ENCODE assay signal across 8 cellular contexts in genomic region chr13:33723772-33724435, GRCh38.
A peak's percentile ranks its signal among the peaks of the same experiment; 100 is the strongest.
DNase-seq lines count a peak whose midpoint lies in the region; ATAC-seq, FAIRE-seq and TF ChIP-seq lines count a peak whose summit lies in the region.

No MANE protein-coding gene starts in this region.

- no peak overlapping the region for H3K4me3 ChIP-seq in AG10803 (ENCODE audit: low read length)
- H3K4me3 ChIP-seq in bronchial epithelial cell (ENCODE audit: low read depth, low read length): no peak overlapping the region

- DNase-seq in AG10803 (ENCODE audit: low read depth) (peak; percentile 84), NCI-H2227 (lab: John Stamatoyannopoulos, UW; ENCODE audit: unreplicated experiment) (peak; percentile 73), WTC11 (ENCODE audit: low spot score) (peak; percentile 69), bronchial epithelial cell (ENCODE audit: low read depth) (peak; percentile 78)
- peak; percentile 71 for DNase-seq in stimulated activated CD4-positive, alpha-beta T cell treated with anti-CD3 and anti-CD28 coated beads, Interleukin-15, amount 100 ng/mL, for 24 hours

- peaks cover 9% of the 10 kb centered on the region for H3K4me1 Mint-ChIP-seq in WTC11

- no peak overlapping the region for H3K27ac Mint-ChIP-seq in WTC11

- no peaks in the 10 kb centered on the region for H3K36me3 ChIP-seq in bronchial epithelial cell (ENCODE audit: control insufficient read depth, insufficient read depth, low read length)

- no peak overlapping the region for H3K4me3 Mint-ChIP-seq in WTC11

- H3K27me3 Mint-ChIP-seq in WTC11 (ENCODE audit: low read depth): no peaks in the 10 kb centered on the region

- H3K36me3 Mint-ChIP-seq in WTC11: peaks cover 5% of the 10 kb centered on the region

- FAIRE-seq in bronchial epithelial cell (lab: Jason Lieb, UNC): peak; percentile 36
- FAIRE-seq in islet of Langerhans (lab: Jason Lieb, UNC): peak; percentile 99

- H3K9me3 Mint-ChIP-seq in WTC11: peaks cover 19% of the 10 kb centered on the region

- CTCF ChIA-PET in WTC11 (lab: Charles Lee): interaction anchor here (0.5 to 1.8 kb wide), 8 partner anchors 28 to 1490 kb away, joined by 3 to 4 read pairs (median 3); partner anchors contain the start of gene STARD13

- ATAC-seq in GM18907 (IDR thresholded peaks at IDR 0.05; ENCODE audit: unreplicated experiment): peak; percentile 64
- peak; percentile 68 for ATAC-seq in HG03135 (IDR thresholded peaks at IDR 0.05; ENCODE audit: unreplicated experiment)
- peak; percentile 99 for ATAC-seq in WTC11

- POLR2A ChIA-PET in WTC11 (lab: Charles Lee): no interaction called here

- TF ChIP-seq CTCF in AG10803 (conservative IDR thresholded peaks at IDR 0.05; ENCODE audit: low read length) (peak; percentile 84), WTC11 (IDR thresholded peaks at IDR 0.05) (no peak), bronchial epithelial cell (IDR thresholded peaks at IDR 0.05; ENCODE audit: insufficient read depth, low read length, severe bottlenecking) (peak; percentile 77)

- H3K27me3 ChIP-seq in bronchial epithelial cell (ENCODE audit: control insufficient read depth, insufficient read depth, low read length): no peaks in the 10 kb centered on the region

TF ChIP-seq in WTC11, 78 proteins besides CTCF, POLR2A, EP300 and RAD21:
- TF ChIP-seq SP1 (CRISPR knock-in tag; conservative IDR thresholded peaks at IDR 0.05): peak; percentile 34; the same call in 1 of the 2 replicates
- no peak for TF ChIP-seq ZNF423 (CRISPR knock-in tag; IDR thresholded peaks at IDR 0.05)
